Comparison of ENCODE assay signal across 16 cellular contexts in genomic region chr10:123327450-123327849, GRCh38.
A peak's percentile ranks its signal among the peaks of the same experiment; 100 is the strongest.
DNase-seq lines count a peak whose midpoint lies in the region; ATAC-seq and TF ChIP-seq lines count a peak whose summit lies in the region.
"Had no signal": no experiment of that assay in that cellular context is flagged by ENCODE, and none has a peak within 500 bp of the region (broad histone marks: within the 10 kb centered on the region; RNA-seq: fewer than 3 reads in every experiment).

No MANE protein-coding gene starts in this region.

- no peak overlapping the region for H3K18ac ChIP-seq in H9 (ENCODE audit: insufficient read length, low read depth, low read length)

- no peaks in the 10 kb centered on the region for H3K9me3 ChIP-seq in H9 (ENCODE audit: control insufficient read depth, low read depth, low read length)
- H3K9me3 ChIP-seq in T-helper 17 cell (ENCODE audit: control insufficient read depth, low read length, poor library complexity, severe bottlenecking), result peaks cover 4% of the 10 kb centered on the region
- H3K9me3 ChIP-seq: neutrophil had no signal

- no peak overlapping the region for H3K4me2 ChIP-seq in H9 (ENCODE audit: insufficient read depth, insufficient read length, low read length)

- no CpG with 5 or more reads among the region's 1 CpG for WGBS in H9 (ENCODE audit: extremely low coverage, insufficient read length, low lambda C conversion rate)

- H3K27ac Mint-ChIP-seq in WTC11 (no peak overlapping the region), H9 (no peak overlapping the region), T-helper 17 cell (no peak overlapping the region)
- H3K27ac Mint-ChIP-seq: activated naive CD4-positive, alpha-beta T cell treated with anti-CD3 and anti-CD28 coated beads, Interleukin-2, amount 50 U/mL, for 72 hours; T-helper 1 cell treated with Interleukin-12 subunit alpha and Interleukin-12 subunit beta and Interleukin-4 antibody, amounts not matched to agents 30 μg/mL and 1 μg/mL, for 36 hours had no signal

- no peaks in the 10 kb centered on the region for H3K23me2 ChIP-seq in H9 (ENCODE audit: insufficient read length, low read depth, low read length, poor library complexity, severe bottlenecking)

- H3K4me3 Mint-ChIP-seq in WTC11 (no peak overlapping the region), H9 (no peak overlapping the region), T-helper 17 cell (no peak overlapping the region)
- H3K4me3 Mint-ChIP-seq: T-helper 1 cell treated with Interleukin-12 subunit alpha and Interleukin-12 subunit beta and Interleukin-4 antibody, amounts not matched to agents 30 μg/mL and 1 μg/mL, for 36 hours had no signal

- TF ChIP-seq CTCF in GM12865 (IDR thresholded peaks at IDR 0.05; ENCODE audit: insufficient read depth, low read depth, low read length, missing control alignments) (no peak), WTC11 (IDR thresholded peaks at IDR 0.05) (no peak), H9 (conservative IDR thresholded peaks at IDR 0.05) (no peak)

- no peak overlapping the region for H3K27ac ChIP-seq in H9 (ENCODE audit: insufficient read length, low read depth, low read length)
- H3K27ac ChIP-seq: neutrophil had no signal

- H2BK20ac ChIP-seq in H9 (ENCODE audit: low read depth, low read length, poor library complexity, severe bottlenecking), result no peak overlapping the region

- CTCF ChIA-PET in WTC11 (lab: Charles Lee), result no interaction called here

- no peak overlapping the region for H4K8ac ChIP-seq in H9 (replicated peaks; ENCODE audit: insufficient read length, low read depth, low read length)

- H4K91ac ChIP-seq in H9 (ENCODE audit: insufficient read length, low read depth, low read length), result no peak overlapping the region

- H3K4ac ChIP-seq in H9 (ENCODE audit: low read depth, low read length), result no peak overlapping the region

- no peaks in the 10 kb centered on the region for H3K79me2 ChIP-seq in H9 (ENCODE audit: insufficient read depth, low read length)

- no peak overlapping the region for H2BK5ac ChIP-seq in H9 (ENCODE audit: insufficient read length, low read length)

- no peak overlapping the region for H3T11ph ChIP-seq in H9 (ENCODE audit: low read length)

- H3K27me3 Mint-ChIP-seq in WTC11 (ENCODE audit: low read depth) (no peaks in the 10 kb centered on the region), H9 (ENCODE audit: low read depth) (no peaks in the 10 kb centered on the region; the same call in none of the 2 replicates), T-helper 17 cell (no peaks in the 10 kb centered on the region)

- H3K9me3 Mint-ChIP-seq in WTC11 (peaks cover 38% of the 10 kb centered on the region), H9 (peaks cover 0 to 5% of the 10 kb centered on the region in 2 experiments; a peak in 4 of 5 replicates)

- H2BK15ac ChIP-seq in H9 (ENCODE audit: low read depth, low read length), result no peak overlapping the region

- H3K4me1 ChIP-seq in H9 (ENCODE audit: insufficient read depth, low read length), result no peaks in the 10 kb centered on the region

- H2BK120ac ChIP-seq in H9 (ENCODE audit: low read depth, low read length, poor library complexity, severe bottlenecking), result no peak overlapping the region

- DNase-seq in GM12865 (ENCODE audit: low read depth) (peak; percentile 89), WTC11 (ENCODE audit: low spot score) (no peak), H9 (no peak), T-helper 17 cell (no peak)
- DNase-seq in activated CD8-positive, alpha-beta memory T cell treated with anti-CD3 and anti-CD28 coated beads, Interleukin-2, amount 50 U/mL, for 4 hours, result no peak
- DNase-seq: activated CD4-positive, alpha-beta T cell treated with anti-CD3 and anti-CD28 coated beads, Interleukin-2, amount 50 U/mL, for 48 hours; Calu3; central memory CD4-positive, alpha-beta T cell; mammary epithelial cell had no signal

- no peaks in the 10 kb centered on the region for H3K79me1 ChIP-seq in H9 (ENCODE audit: insufficient read depth, low read depth, low read length, poor library complexity, severe bottlenecking)

- no peak overlapping the region for H3K9ac ChIP-seq in H9 (ENCODE audit: extremely low read depth, insufficient read length, low read length)

- H3K4me3 ChIP-seq in GM12865 (ENCODE audit: low read depth, low read length), result no peak overlapping the region

- no peak overlapping the region for H3K23ac ChIP-seq in H9 (ENCODE audit: insufficient read length, low read depth, low read length)

- H4K5ac ChIP-seq in H9 (ENCODE audit: insufficient read length, low read depth, low read length), result no peak overlapping the region

- H3K14ac ChIP-seq in H9 (ENCODE audit: insufficient read depth, low read length), result no peak overlapping the region

- POLR2A ChIA-PET in WTC11 (lab: Charles Lee), result no interaction called here

- ATAC-seq in GM19324 (IDR thresholded peaks at IDR 0.05; ENCODE audit: low FRiP score, unreplicated experiment) (peak; percentile 63), HG02588 (IDR thresholded peaks at IDR 0.05; ENCODE audit: unreplicated experiment) (peak; percentile 72), HG03342 (IDR thresholded peaks at IDR 0.05; ENCODE audit: unreplicated experiment) (peak; percentile 71), WTC11 (no peak), T-helper 17 cell (no peak)
- ATAC-seq: esophagus mucosa had no signal

- H4K20me1 ChIP-seq in H9 (ENCODE audit: control insufficient read depth, insufficient read depth, insufficient read length), result no peaks in the 10 kb centered on the region

- H2AK5ac ChIP-seq in H9 (ENCODE audit: insufficient read length, low read length), result no peak overlapping the region

- H3K36me3 Mint-ChIP-seq in WTC11 (peaks cover 15% of the 10 kb centered on the region), H9 (ENCODE audit: insufficient read depth in 1 of 3, low read depth in 3 of 3) (peaks cover 4 to 7% (median 4%) of the 10 kb centered on the region in 3 experiments; a peak in 5 of 7 replicates), T-helper 17 cell (ENCODE audit: low read depth) (peaks cover 2% of the 10 kb centered on the region)

- H2AFZ ChIP-seq in H9 (ENCODE audit: low read length), result no peak overlapping the region

- H3K4me1 Mint-ChIP-seq in WTC11 (peaks cover 6% of the 10 kb centered on the region), H9 (peaks cover 4 to 5% of the 10 kb centered on the region in 2 experiments; a peak in 2 of 4 replicates), T-helper 17 cell (no peaks in the 10 kb centered on the region)

- H3K27me3 ChIP-seq in H9 (ENCODE audit: insufficient read depth, low read length), result no peaks in the 10 kb centered on the region
- H3K27me3 ChIP-seq: neutrophil had no signal

- no peak overlapping the region for H2BK12ac ChIP-seq in H9 (ENCODE audit: insufficient read length, low read depth, low read length)

- H3K56ac ChIP-seq in H9 (ENCODE audit: insufficient read length, low read depth, low read length), result no peak overlapping the region

TF ChIP-seq in WTC11, 78 proteins besides CTCF, POLR2A, EP300 and RAD21:
- TF ChIP-seq JAZF1 (CRISPR knock-in tag; IDR thresholded peaks at IDR 0.05) (no peak), PRRX2 (CRISPR knock-in tag; IDR thresholded peaks at IDR 0.05) (no peak), CREM (CRISPR knock-in tag; IDR thresholded peaks at IDR 0.05) (no peak), SOX15 (CRISPR knock-in tag; IDR thresholded peaks at IDR 0.05) (no peak), FOXP4 (CRISPR knock-in tag; IDR thresholded peaks at IDR 0.05) (no peak), ZNF416 (CRISPR knock-in tag; IDR thresholded peaks at IDR 0.05) (no peak), GABPB1 (CRISPR knock-in tag; IDR thresholded peaks at IDR 0.05) (no peak), ATF1 (CRISPR knock-in tag; IDR thresholded peaks at IDR 0.05) (no peak)

Comparison
In these comparisons a context has a peak if more than half of its experiments do, and no peak if none do; other contexts are left out.
1. ATAC-seq: peak in GM19324 (single experiment), HG02588 (single experiment) and HG03342 (single experiment); none in WTC11 (single experiment) and T-helper 17 cell (single experiment).